In genomic region chr5:113047733-113048652, GRCh38 we compare ENCODE assay signal across 8 cellular contexts.
DNase-seq lines count a peak whose midpoint lies in the region; ATAC-seq and TF ChIP-seq lines count a peak whose summit lies in the region.
"Had no signal": no experiment of that assay in that cellular context is flagged by ENCODE, and none has a peak within 500 bp of the region (broad histone marks: within the 10 kb centered on the region; RNA-seq: fewer than 3 reads in every experiment).

No MANE protein-coding gene starts in this region.

- H3K27ac ChIP-seq in SJSA1: peak overlapping the region; percentile 36; the same call in 1 of the 2 replicates
- H3K27ac ChIP-seq in suprapubic skin: peak overlapping the region; percentile 25

- POLR2A ChIA-PET in Caco-2 (lab: Charles Lee): no interaction called here

- no peaks in the 10 kb centered on the region for H3K9me3 Mint-ChIP-seq in Caco-2 (ENCODE audit: unreplicated experiment)

- peaks cover 17% of the 10 kb centered on the region for H3K36me3 ChIP-seq in SJSA1
- peaks cover 29% of the 10 kb centered on the region for H3K36me3 ChIP-seq in suprapubic skin
- H3K36me3 ChIP-seq in Caco-2 (ENCODE audit: control insufficient read depth, insufficient read depth, low read length): no peaks in the 10 kb centered on the region

- H3K27me3 Mint-ChIP-seq in Caco-2 (ENCODE audit: insufficient read depth, unreplicated experiment): no peaks in the 10 kb centered on the region

- H3K27ac Mint-ChIP-seq in Caco-2 (ENCODE audit: unreplicated experiment): no peak overlapping the region

- TF ChIP-seq POLR2A in suprapubic skin (IDR thresholded peaks at IDR 0.05): no peak

- DNase-seq in SJSA1 (ENCODE audit: low read depth in 1 of 2, low spot score in 2 of 2) (no peak), suprapubic skin (ENCODE audit: low spot score in 2 of 2) (no peak), activated T-cell treated with anti-CD3 and anti-CD28 coated beads for 4 hours (no peak), NCI-H1417 treated with DMSO at 0.1 percent for 48 hours (lab: John Stamatoyannopoulos, UW) (no peak), Caco-2 (no peak)
- DNase-seq: activated CD8-positive, alpha-beta memory T cell treated with anti-CD3 and anti-CD28 coated beads, Interleukin-2, amount 50 U/mL, for 4 hours had no signal

- intact Hi-C loops in Caco-2 (cut with micrococcal nuclease; ENCODE audit: unreplicated experiment): loop anchor here (10.0 kb wide), 1 partner anchor 557 kb away; no protein-coding TSS in a partner anchor

- CTCF ChIA-PET in Caco-2 (lab: Charles Lee): no interaction called here

- no peaks in the 10 kb centered on the region for H3K27me3 ChIP-seq in SJSA1 (replicated peaks)
- H3K27me3 ChIP-seq in suprapubic skin: no peaks in the 10 kb centered on the region
- no peaks in the 10 kb centered on the region for H3K27me3 ChIP-seq in Caco-2 (replicated peaks; ENCODE audit: control insufficient read depth, insufficient read depth, low read length)

- no peaks in the 10 kb centered on the region for H3K9me3 ChIP-seq in SJSA1 (replicated peaks)
- H3K9me3 ChIP-seq in suprapubic skin: no peaks in the 10 kb centered on the region
- no peaks in the 10 kb centered on the region for H3K9me3 ChIP-seq in Caco-2

- TF ChIP-seq CTCF in suprapubic skin (IDR thresholded peaks at IDR 0.05) (no peak), Caco-2 (IDR thresholded peaks at IDR 0.05; ENCODE audit: insufficient read depth in 1 of 2, low read depth in 1 of 2, low read length in 1 of 2, severe bottlenecking in 1 of 2, unreplicated experiment in 1 of 2) (no peak)

- peaks cover 56% of the 10 kb centered on the region for H3K4me1 ChIP-seq in SJSA1 (replicated peaks)
- H3K4me1 ChIP-seq in suprapubic skin: peaks cover 21% of the 10 kb centered on the region
- H3K4me1 ChIP-seq in Caco-2: peaks cover 8% of the 10 kb centered on the region

- 86% methylated on average over 11 of the region's 11 CpGs for WGBS in suprapubic skin

- H3K36me3 Mint-ChIP-seq in Caco-2 (ENCODE audit: insufficient read depth, unreplicated experiment): no peaks in the 10 kb centered on the region

- BruUV-seq in Caco-2 (replicated peaks; lab: Mats Ljungman, UMichigan): no TSS peak

- peak; percentile 87 for ATAC-seq in GM19397 (IDR thresholded peaks at IDR 0.05; ENCODE audit: unreplicated experiment)
- ATAC-seq in HG03066 (IDR thresholded peaks at IDR 0.05; ENCODE audit: low read depth, unreplicated experiment): peak; percentile 81

- no peak overlapping the region for H3K4me3 Mint-ChIP-seq in Caco-2 (ENCODE audit: unreplicated experiment)

- no peaks in the 10 kb centered on the region for H3K4me1 Mint-ChIP-seq in Caco-2 (ENCODE audit: low read depth, unreplicated experiment)

- no peak for TF ChIP-seq EP300 in suprapubic skin (IDR thresholded peaks at IDR 0.05)

- H3K4me3 ChIP-seq in SJSA1 (no peak overlapping the region), suprapubic skin (no peak overlapping the region), Caco-2 (ENCODE audit: low read depth, low read length) (no peak overlapping the region)
